In genomic region chr19:47253467-47253881, GRCh38 we compare ENCODE assay signal across 13 cellular contexts. TPM values are rescaled to one million over a fixed set of nuclear protein-coding genes. Genes with fewer than 3 reads are reported as not detected.
DNase-seq lines count a peak whose midpoint lies in the region; ATAC-seq and TF ChIP-seq lines count a peak whose summit lies in the region.
"Had no signal": no experiment of that assay in that cellular context is flagged by ENCODE, and none has a peak within 500 bp of the region (broad histone marks: within the 10 kb centered on the region; RNA-seq: fewer than 3 reads in every experiment).

No MANE protein-coding gene starts in this region.

- no peaks in the 10 kb centered on the region for H3K27me3 Mint-ChIP-seq in T-helper 17 cell

- no peak overlapping the region for H2AFZ ChIP-seq in smooth muscle cell (ENCODE audit: low read depth)

- no peaks in the 10 kb centered on the region for H4K20me1 ChIP-seq in smooth muscle cell (ENCODE audit: low read depth)

- peaks cover under 1% of the 10 kb centered on the region; the same call in 1 of the 2 replicates for H3K36me3 ChIP-seq in SK-N-MC (ENCODE audit: insufficient read depth, low read length)
- no peaks in the 10 kb centered on the region for H3K36me3 ChIP-seq in smooth muscle cell (ENCODE audit: low read depth)

- H3K27ac Mint-ChIP-seq in T-helper 17 cell, result no peak overlapping the region

- no peak overlapping the region for H3K9ac ChIP-seq in SK-N-MC (ENCODE audit: insufficient read length)
- no peak overlapping the region for H3K9ac ChIP-seq in smooth muscle cell (ENCODE audit: low read depth)

- ATAC-seq in GM21515 (IDR thresholded peaks at IDR 0.05; ENCODE audit: unreplicated experiment) (no peak), T-helper 17 cell (no peak)

- H3K4me3 Mint-ChIP-seq in T-helper 17 cell, result no peak overlapping the region

- peaks cover 6% of the 10 kb centered on the region for H3K79me2 ChIP-seq in smooth muscle cell (ENCODE audit: low read depth)

- H3K27ac ChIP-seq in SK-N-MC (0 out of 2 replicates have a peak overlapping the region, but pooled peaks have one; percentile 25), smooth muscle cell (ENCODE audit: low read depth) (peak overlapping the region; percentile 61)
- H3K27ac ChIP-seq: stomach, VCaP had no signal

- H3K4me2 ChIP-seq in smooth muscle cell, result peak overlapping the region; percentile 43

- DNase-seq in DMS53 (lab: John Stamatoyannopoulos, UW) (peak; percentile 57), DMS53 treated with DMSO at 0.1 percent for 48 hours (lab: John Stamatoyannopoulos, UW; ENCODE audit: unreplicated experiment) (no peak), SK-N-MC (ENCODE audit: low read depth, low spot score) (no peak), fibroblast of peridontal ligament (ENCODE audit: extremely low read depth) (peak; percentile 80), smooth muscle cell (lab: John Stamatoyannopoulos, UW; ENCODE audit: unreplicated experiment) (no peak), T-helper 17 cell (no peak), HPDE6-E6E7 (ENCODE audit: extremely low spot score) (no peak)
- DNase-seq: dermis blood vessel endothelial cell; NCI-H1048; stimulated activated CD4-positive, alpha-beta T cell treated with anti-CD3 and anti-CD28 coated beads, Interleukin-1b, Interleukin-23, amount 100 ng/mL, for 48 hours; stomach had no signal

- peaks cover 4% of the 10 kb centered on the region for H3F3A ChIP-seq in smooth muscle cell (ENCODE audit: low read depth)

- peaks cover 2% of the 10 kb centered on the region for H3K36me3 Mint-ChIP-seq in T-helper 17 cell (ENCODE audit: low read depth)

- H3K4me1 Mint-ChIP-seq in T-helper 17 cell, result peaks cover 23% of the 10 kb centered on the region

- H3K4me3 ChIP-seq in SK-N-MC, result no peak overlapping the region
- no peak overlapping the region for H3K4me3 ChIP-seq in smooth muscle cell
- H3K4me3 ChIP-seq: stomach had no signal

- H3K9me3 ChIP-seq in SK-N-MC (ENCODE audit: low read depth, low read length) (no peaks in the 10 kb centered on the region), smooth muscle cell (replicated peaks; ENCODE audit: low read depth) (no peaks in the 10 kb centered on the region), T-helper 17 cell (ENCODE audit: control insufficient read depth, low read length, poor library complexity, severe bottlenecking) (no peaks in the 10 kb centered on the region)
- H3K9me3 ChIP-seq: stomach had no signal

- 35% methylated on average over 3 of the region's 3 CpGs for WGBS in smooth muscle cell (ENCODE audit: low lambda C conversion rate)

- no peaks in the 10 kb centered on the region for H3K27me3 ChIP-seq in smooth muscle cell (ENCODE audit: low read depth)
- H3K27me3 ChIP-seq: stomach had no signal

- no peak for TF ChIP-seq CTCF in smooth muscle cell (IDR thresholded peaks at IDR 0.05; ENCODE audit: borderline replicate concordance, insufficient read depth, poor library complexity, severe bottlenecking)

- peaks cover 8% of the 10 kb centered on the region for H3K4me1 ChIP-seq in smooth muscle cell (ENCODE audit: low read depth)

RNA-seq across cellular contexts. Expression of gene CCDC9, which starts 2.9 kb away (rescaled TPM):
- total RNA-seq in smooth muscle cell, result 4.7 and 6.4 TPM in 2 replicates
- 12.7 and 29.5 TPM in 2 replicates for polyA plus RNA-seq in smooth muscle cell
- 10 to 100 TPM; 35.6 to 53.7 TPM for total RNA-seq in T-helper 17 cell

RNA-seq across cellular contexts. Expression of gene INAFM1, which starts 21.2 kb away (rescaled TPM):
- total RNA-seq in smooth muscle cell (7.2 and 8.0 TPM in 2 replicates), T-helper 17 cell (1 to 10 TPM; 9.2 to 9.9 TPM)
- polyA plus RNA-seq in smooth muscle cell, result 29.7 and 31.5 TPM in 2 replicates

RNA-seq across cellular contexts. Expression of gene BBC3, which starts 22.5 kb away (rescaled TPM):
- total RNA-seq in smooth muscle cell (8.2 and 10.2 TPM in 2 replicates), T-helper 17 cell (10 to 100 TPM; 32.4 to 40.2 TPM)
- polyA plus RNA-seq in smooth muscle cell, result 28.2 and 29.9 TPM in 2 replicates

RNA-seq across cellular contexts. Expression of gene C5AR1, which starts 56.2 kb away (rescaled TPM):
- 0.49 and 1.6 TPM in 2 replicates for total RNA-seq in smooth muscle cell
- 0.48 and 1.1 TPM in 2 replicates for polyA plus RNA-seq in smooth muscle cell
- 10 to 100 TPM in 1 of 2 donors, 1 to 10 TPM in 1; 2.2 to 11.3 TPM for total RNA-seq in T-helper 17 cell
- total RNA-seq: dermis blood vessel endothelial cell had no signal

Comparison
In these comparisons a context has a peak if more than half of its experiments do, and no peak if none do; other contexts are left out.
1. DNase-seq: peak in DMS53 (single experiment) and fibroblast of peridontal ligament (single experiment); none in DMS53 treated with DMSO at 0.1 percent for 48 hours (single experiment), SK-N-MC (single experiment), smooth muscle cell (single experiment), T-helper 17 cell (0 of 3) and HPDE6-E6E7 (single experiment).